Comparison of ENCODE assay signal across 1 cellular context in genomic region chr22:27698830-27699229, GRCh38.
TF ChIP-seq lines count a peak whose summit lies in the region.

No MANE protein-coding gene starts in this region.

TF ChIP-seq in WTC11, 78 proteins besides CTCF, POLR2A, EP300 and RAD21 (continued from another document):
- TF ChIP-seq, protein P1, sequence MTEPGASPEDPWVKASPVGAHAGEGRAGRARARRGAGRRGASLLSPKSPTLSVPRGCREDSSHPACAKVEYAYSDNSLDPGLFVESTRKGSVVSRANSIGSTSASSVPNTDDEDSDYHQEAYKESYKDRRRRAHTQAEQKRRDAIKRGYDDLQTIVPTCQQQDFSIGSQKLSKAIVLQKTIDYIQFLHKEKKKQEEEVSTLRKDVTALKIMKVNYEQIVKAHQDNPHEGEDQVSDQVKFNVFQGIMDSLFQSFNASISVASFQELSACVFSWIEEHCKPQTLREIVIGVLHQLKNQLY (CRISPR knock-in tag; IDR thresholded peaks at IDR 0.05): no peak
- TF ChIP-seq GTF2I (CRISPR knock-in tag; conservative IDR thresholded peaks at IDR 0.05) (no peak), ZNF263 (CRISPR knock-in tag; IDR thresholded peaks at IDR 0.05; ENCODE audit: low read depth) (no peak), ZNF671 (CRISPR knock-in tag; IDR thresholded peaks at IDR 0.05) (no peak), FOXK1 (CRISPR knock-in tag; IDR thresholded peaks at IDR 0.05) (no peak), SMAD3 (CRISPR knock-in tag; IDR thresholded peaks at IDR 0.05; ENCODE audit: borderline replicate concordance) (no peak), CREB1 (CRISPR knock-in tag; IDR thresholded peaks at IDR 0.05) (no peak), CBFB (CRISPR knock-in tag; IDR thresholded peaks at IDR 0.05; ENCODE audit: low read depth) (no peak), ZNF396 (CRISPR knock-in tag; IDR thresholded peaks at IDR 0.05; ENCODE audit: borderline replicate concordance) (no peak), NFE2L1 (CRISPR knock-in tag; IDR thresholded peaks at IDR 0.05) (no peak), RORB (CRISPR knock-in tag; IDR thresholded peaks at IDR 0.05) (no peak), EMX1 (CRISPR knock-in tag; IDR thresholded peaks at IDR 0.05) (no peak), PRRX2 (CRISPR knock-in tag; IDR thresholded peaks at IDR 0.05) (no peak)
- TF ChIP-seq, protein P2, sequence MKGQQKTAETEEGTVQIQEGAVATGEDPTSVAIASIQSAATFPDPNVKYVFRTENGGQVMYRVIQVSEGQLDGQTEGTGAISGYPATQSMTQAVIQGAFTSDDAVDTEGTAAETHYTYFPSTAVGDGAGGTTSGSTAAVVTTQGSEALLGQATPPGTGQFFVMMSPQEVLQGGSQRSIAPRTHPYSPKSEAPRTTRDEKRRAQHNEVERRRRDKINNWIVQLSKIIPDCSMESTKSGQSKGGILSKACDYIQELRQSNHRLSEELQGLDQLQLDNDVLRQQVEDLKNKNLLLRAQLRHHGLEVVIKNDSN (CRISPR knock-in tag; IDR thresholded peaks at IDR 0.05): no peak
TF ChIP-seq in WTC11: peak in this region for 0.
